Comparison of ENCODE assay signal across 8 cellular contexts in genomic region chr9:94156549-94157407, GRCh38.
A peak's percentile ranks its signal among the peaks of the same experiment; 100 is the strongest.
DNase-seq lines count a peak whose midpoint lies in the region; ATAC-seq, FAIRE-seq and TF ChIP-seq lines count a peak whose summit lies in the region.

No MANE protein-coding gene starts in this region.

- no peak overlapping the region for H3K4me3 Mint-ChIP-seq in neural progenitor cell
- H3K4me3 Mint-ChIP-seq in activated CD8-positive, alpha-beta T cell treated with anti-CD3 and anti-CD28 coated beads, Interleukin-2, amount 10 ng/mL, durations not matched to agents 7 days and 5 days: no peak overlapping the region

- TF ChIP-seq CTCF in endothelial cell of umbilical vein (IDR thresholded peaks at IDR 0.05; ENCODE audit: extremely low read depth in 1 of 2, insufficient read depth in 1 of 2, low read depth in 1 of 2, low read length in 2 of 2): no peak
- TF ChIP-seq CTCF in neural progenitor cell (IDR thresholded peaks at IDR 0.05): no peak
- TF ChIP-seq CTCF in D721Med (IDR thresholded peaks at IDR 0.05; ENCODE audit: insufficient read depth, missing control alignments): no peak

- H3K9me3 ChIP-seq in endothelial cell of umbilical vein (replicated peaks; ENCODE audit: control insufficient read depth, insufficient read depth, low read length) (no peaks in the 10 kb centered on the region), neural progenitor cell (ENCODE audit: low read depth) (no peaks in the 10 kb centered on the region)

- no peaks in the 10 kb centered on the region for H3K27me3 Mint-ChIP-seq in neural progenitor cell (ENCODE audit: insufficient read depth, low read depth)
- no peaks in the 10 kb centered on the region for H3K27me3 Mint-ChIP-seq in activated CD8-positive, alpha-beta T cell treated with anti-CD3 and anti-CD28 coated beads, Interleukin-2, amount 10 ng/mL, durations not matched to agents 7 days and 5 days (ENCODE audit: low read depth)

- no peaks in the 10 kb centered on the region for H3F3A ChIP-seq in neural progenitor cell (ENCODE audit: low read depth)

- H3K9ac ChIP-seq in endothelial cell of umbilical vein (replicated peaks; ENCODE audit: extremely low read depth, insufficient read depth, low read length): no peak overlapping the region
- no peak overlapping the region for H3K9ac ChIP-seq in neural progenitor cell

- POLR2A ChIA-PET in endothelial cell of umbilical vein (lab: Charles Lee): interaction anchor here (1.3 kb wide), 1 partner anchor 9 kb away, joined by 10 read pairs; no protein-coding TSS in a partner anchor
- POLR2A ChIA-PET in activated CD8-positive, alpha-beta T cell treated with anti-CD3 and anti-CD28 coated beads, Interleukin-2, amount 10 ng/mL, durations not matched to agents 7 days and 5 days (lab: Charles Lee): interaction anchor here (0.8 to 1.7 kb wide), 3 partner anchors 8 to 17 kb away, joined by 3 read pairs; no protein-coding TSS in a partner anchor

- H3K4me3 ChIP-seq in endothelial cell of umbilical vein (replicated peaks in 1 of 3; ENCODE audit: insufficient read depth in 1 of 3, low read depth in 1 of 3, low read length in 3 of 3): no peak overlapping the region
- no peak overlapping the region for H3K4me3 ChIP-seq in neural progenitor cell

- no TSS peak for BruUV-seq in endothelial cell of umbilical vein (replicated peaks; lab: Mats Ljungman, UMichigan)

- peak; percentile 57 for DNase-seq in CD1c-positive myeloid dendritic cell (ENCODE audit: extremely low spot score)
- peak; percentile 18 for DNase-seq in NCI-H2171 treated with DMSO at 0.1 percent for 48 hours (lab: John Stamatoyannopoulos, UW)
- DNase-seq in endothelial cell of umbilical vein (ENCODE audit: low read depth, low spot score): peak; percentile 83
- no peak for DNase-seq in neural progenitor cell (ENCODE audit: low spot score)
- no peak for DNase-seq in activated naive CD4-positive, alpha-beta T cell treated with Interleukin-2 at 50 U/mL for 16 hours
- DNase-seq in D721Med (ENCODE audit: insufficient read length, low spot score): no peak
- no peak for DNase-seq in activated CD8-positive, alpha-beta T cell treated with anti-CD3 and anti-CD28 coated beads, Interleukin-2, amount 10 ng/mL, durations not matched to agents 7 days and 5 days
- no peak for DNase-seq in 8988T

- no peaks in the 10 kb centered on the region for H3K9me3 Mint-ChIP-seq in neural progenitor cell
- H3K9me3 Mint-ChIP-seq in activated CD8-positive, alpha-beta T cell treated with anti-CD3 and anti-CD28 coated beads, Interleukin-2, amount 10 ng/mL, durations not matched to agents 7 days and 5 days (ENCODE audit: insufficient read depth): peaks cover 7% of the 10 kb centered on the region

- peak overlapping the region; percentile 18 for H3K27ac Mint-ChIP-seq in neural progenitor cell
- no peak overlapping the region for H3K27ac Mint-ChIP-seq in activated CD8-positive, alpha-beta T cell treated with anti-CD3 and anti-CD28 coated beads, Interleukin-2, amount 10 ng/mL, durations not matched to agents 7 days and 5 days

- H3K9me1 ChIP-seq in endothelial cell of umbilical vein (replicated peaks; ENCODE audit: control insufficient read depth, extremely low read depth, insufficient read depth, low read length): no peaks in the 10 kb centered on the region

- CTCF ChIA-PET in endothelial cell of umbilical vein (lab: Charles Lee): interaction anchor here (1.6 to 4.9 kb wide), 4 partner anchors 9 to 143 kb away, joined by 7 to 20 read pairs (median 14); no protein-coding TSS in a partner anchor
- CTCF ChIA-PET in activated CD8-positive, alpha-beta T cell treated with anti-CD3 and anti-CD28 coated beads, Interleukin-2, amount 10 ng/mL, durations not matched to agents 7 days and 5 days (lab: Charles Lee): interaction anchor here (1.0 to 2.5 kb wide), 3 partner anchors 9 to 57 kb away, joined by 3 to 6 read pairs (median 4); no protein-coding TSS in a partner anchor

- H3K4me1 Mint-ChIP-seq in neural progenitor cell: peaks cover 3% of the 10 kb centered on the region
- H3K4me1 Mint-ChIP-seq in activated CD8-positive, alpha-beta T cell treated with anti-CD3 and anti-CD28 coated beads, Interleukin-2, amount 10 ng/mL, durations not matched to agents 7 days and 5 days (ENCODE audit: low read depth): peaks cover 32% of the 10 kb centered on the region

- peak; percentile 95 for FAIRE-seq in endothelial cell of umbilical vein (lab: Jason Lieb, UNC)
- no peak for FAIRE-seq in D721Med (lab: Jason Lieb, UNC)

- H3K4me2 ChIP-seq in endothelial cell of umbilical vein (ENCODE audit: insufficient read depth, low read length): peak overlapping the region; percentile 27
- H3K4me2 ChIP-seq in neural progenitor cell: no peak overlapping the region

- H3K36me3 ChIP-seq in endothelial cell of umbilical vein (ENCODE audit: control insufficient read depth in 2 of 2, extremely low read depth in 1 of 2, insufficient read depth in 2 of 2, low read length in 2 of 2): no peaks in the 10 kb centered on the region
- H3K36me3 ChIP-seq in neural progenitor cell: no peaks in the 10 kb centered on the region

- no peaks in the 10 kb centered on the region for H3K36me3 Mint-ChIP-seq in neural progenitor cell
- H3K36me3 Mint-ChIP-seq in activated CD8-positive, alpha-beta T cell treated with anti-CD3 and anti-CD28 coated beads, Interleukin-2, amount 10 ng/mL, durations not matched to agents 7 days and 5 days (ENCODE audit: low read depth): peaks cover 8% of the 10 kb centered on the region

- TF ChIP-seq POLR2A in endothelial cell of umbilical vein (IDR thresholded peaks at IDR 0.05; ENCODE audit: low read depth, low read length): peak; percentile 45

- H3K4me1 ChIP-seq in endothelial cell of umbilical vein (ENCODE audit: control insufficient read depth, extremely low read depth, insufficient read depth, low read length) (peaks cover 10% of the 10 kb centered on the region), neural progenitor cell (no peaks in the 10 kb centered on the region)

- H3K27ac ChIP-seq in endothelial cell of umbilical vein (ENCODE audit: insufficient read depth, low read depth, low read length) (peak overlapping the region; percentile 27), neural progenitor cell (no peak overlapping the region)

- dilution Hi-C loops in endothelial cell of umbilical vein (cut with MboI; ENCODE audit: extremely low pct_ligation_motif_present, low sequenced_read_pairs): no loop called here

- no peaks in the 10 kb centered on the region for H3K79me2 ChIP-seq in endothelial cell of umbilical vein (ENCODE audit: control insufficient read depth, insufficient read depth, low read length)
- no peaks in the 10 kb centered on the region for H3K79me2 ChIP-seq in neural progenitor cell (ENCODE audit: low read depth)

- H2AFZ ChIP-seq in endothelial cell of umbilical vein (ENCODE audit: low read depth, low read length): peak overlapping the region; percentile 85
- no peak overlapping the region for H2AFZ ChIP-seq in neural progenitor cell (replicated peaks)

- intact Hi-C loops in endothelial cell of umbilical vein (cut with micrococcal nuclease): loop anchor here (1.0 kb wide), 2 partner anchors 10 to 17 kb away; no protein-coding TSS in a partner anchor

- ATAC-seq in activated CD8-positive, alpha-beta T cell treated with anti-CD3 and anti-CD28 coated beads, Interleukin-2, amount 10 ng/mL, durations not matched to agents 7 days and 5 days: no peak

- H3K27me3 ChIP-seq in endothelial cell of umbilical vein (ENCODE audit: control insufficient read depth in 2 of 2, insufficient read depth in 2 of 2, low read length in 2 of 2): no peaks in the 10 kb centered on the region
- no peaks in the 10 kb centered on the region for H3K27me3 ChIP-seq in neural progenitor cell

- H4K20me1 ChIP-seq in endothelial cell of umbilical vein (replicated peaks; ENCODE audit: control insufficient read depth, extremely low read depth, insufficient read depth, low read length) (no peaks in the 10 kb centered on the region), neural progenitor cell (ENCODE audit: low read depth) (no peaks in the 10 kb centered on the region)

TF ChIP-seq in endothelial cell of umbilical vein, 7 proteins besides CTCF, POLR2A, EP300 and RAD21:
- TF ChIP-seq EZH2 (IDR thresholded peaks at IDR 0.05; ENCODE audit: borderline replicate concordance, low read depth, low read length, severe bottlenecking) (no peak), FOS (IDR thresholded peaks at IDR 0.05; ENCODE audit: borderline replicate concordance, insufficient read depth, low read length) (no peak), JUN (IDR thresholded peaks at IDR 0.05; ENCODE audit: borderline replicate concordance, insufficient read depth, insufficient read length, low read depth) (no peak), MAX (IDR thresholded peaks at IDR 0.05; ENCODE audit: insufficient read depth, insufficient read length) (no peak), POLR2AphosphoS5 (IDR thresholded peaks at IDR 0.05; ENCODE audit: insufficient read depth, low read depth, low read length) (peak; percentile 34)

Comparison
In these comparisons a context has a peak if more than half of its experiments do, and no peak if none do; other contexts are left out.
1. DNase-seq: peak in CD1c-positive myeloid dendritic cell (single experiment), NCI-H2171 treated with DMSO at 0.1 percent for 48 hours (single experiment) and endothelial cell of umbilical vein (single experiment); none in neural progenitor cell (single experiment), activated naive CD4-positive, alpha-beta T cell treated with Interleukin-2 at 50 U/mL for 16 hours (single experiment), D721Med (single experiment), activated CD8-positive, alpha-beta T cell treated with anti-CD3 and anti-CD28 coated beads, Interleukin-2, amount 10 ng/mL, durations not matched to agents 7 days and 5 days (single experiment) and 8988T (single experiment).